Comparison of ENCODE assay signal across 9 cellular contexts in the genomic region with DNA sequence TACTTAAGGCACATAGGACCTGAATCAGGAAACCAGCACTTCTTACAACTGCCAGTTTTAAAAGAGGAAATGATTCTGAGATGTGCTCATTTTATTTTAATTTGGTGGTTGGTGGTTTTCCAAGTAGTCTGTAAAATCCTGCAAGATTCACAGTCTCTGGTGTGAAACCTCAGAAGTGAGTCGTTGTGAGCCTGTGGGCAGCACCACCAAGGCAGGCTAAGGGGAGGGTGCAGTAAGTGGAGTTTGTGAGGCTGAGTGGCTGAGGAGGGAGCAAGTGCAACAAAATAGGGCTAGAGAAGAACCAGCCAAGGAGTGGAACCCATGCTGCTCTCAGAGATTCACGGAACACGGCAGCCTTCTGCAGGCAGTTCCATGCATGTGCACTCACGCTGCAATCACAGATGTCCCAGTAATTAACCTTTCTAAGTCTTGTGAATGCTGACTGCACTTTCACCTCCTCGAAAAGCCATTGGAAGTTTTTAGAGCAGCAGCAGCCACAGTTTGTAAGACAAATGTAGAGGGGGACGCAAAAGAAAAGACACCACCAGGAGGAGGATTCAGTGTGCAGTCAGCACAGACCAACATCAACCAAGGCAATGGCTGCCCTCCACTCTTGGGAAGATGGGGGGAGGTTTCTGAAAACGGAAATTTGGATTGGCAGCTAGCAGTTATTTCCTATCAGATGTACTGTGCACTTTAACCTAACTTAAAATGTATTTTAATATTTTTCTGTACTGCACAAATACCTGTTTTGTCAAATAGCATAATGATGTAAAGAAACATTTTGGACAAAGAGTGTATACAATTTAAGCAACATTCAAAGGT. TPM values are rescaled to one million over a fixed set of nuclear protein-coding genes. Genes with fewer than 3 reads are reported as not detected.
DNase-seq lines count a peak whose midpoint lies in the region; ATAC-seq and TF ChIP-seq lines count a peak whose summit lies in the region.
"Had no signal": no experiment of that assay in that cellular context is flagged by ENCODE, and none has a peak within 500 bp of the region (broad histone marks: within the 10 kb centered on the region; RNA-seq: fewer than 3 reads in every experiment).

No MANE protein-coding gene starts in this region.

- no peaks in the 10 kb centered on the region for H3K9me3 Mint-ChIP-seq in activated CD4-positive, alpha-beta T cell treated with anti-CD3 and anti-CD28 coated beads for 36 hours (ENCODE audit: low read depth)
- H3K9me3 Mint-ChIP-seq in type B pancreatic cell, result no peaks in the 10 kb centered on the region

- peaks cover 13% of the 10 kb centered on the region for H3K36me3 Mint-ChIP-seq in activated CD4-positive, alpha-beta T cell treated with anti-CD3 and anti-CD28 coated beads for 36 hours (ENCODE audit: low read depth)
- H3K36me3 Mint-ChIP-seq in type B pancreatic cell, result peaks cover 17% of the 10 kb centered on the region

- H3K4me3 ChIP-seq in BLaER1 (no peak overlapping the region), fibroblast of mammary gland (ENCODE audit: control insufficient read depth, low read depth, low read length) (no peak overlapping the region), ascending aorta (no peak overlapping the region)

- no peaks in the 10 kb centered on the region for H3K27me3 ChIP-seq in BLaER1
- H3K27me3 ChIP-seq in ascending aorta, result no peaks in the 10 kb centered on the region

- H4K20me1 ChIP-seq in BLaER1, result no peaks in the 10 kb centered on the region

- H3K9ac ChIP-seq in BLaER1, result peak overlapping the region; percentile 6; the same call in 1 of the 2 replicates

- CTCF ChIA-PET in activated CD4-positive, alpha-beta T cell treated with anti-CD3 and anti-CD28 coated beads for 36 hours (lab: Charles Lee), result interaction anchor here (0.6 to 1.1 kb wide), 10 partner anchors 13 to 1993 kb away, joined by 3 to 4 read pairs (median 3); no protein-coding TSS in a partner anchor

- H3K4me2 ChIP-seq in BLaER1, result peak overlapping the region; percentile 76

- peak overlapping the region; percentile 63 for H3K27ac ChIP-seq in BLaER1
- H3K27ac ChIP-seq in ascending aorta, result no peak overlapping the region
- H3K27ac ChIP-seq: epithelial cell of prostate had no signal

- peak overlapping the region; percentile 20 for H3K4me3 Mint-ChIP-seq in activated CD4-positive, alpha-beta T cell treated with anti-CD3 and anti-CD28 coated beads for 36 hours
- H3K4me3 Mint-ChIP-seq in type B pancreatic cell, result no peak overlapping the region

- ATAC-seq in GM19438 (IDR thresholded peaks at IDR 0.05; ENCODE audit: low read depth, unreplicated experiment), result peak; percentile 69
- peak; percentile 60 for ATAC-seq in HG03520 (IDR thresholded peaks at IDR 0.05; ENCODE audit: unreplicated experiment)
- peak; percentile 97 for ATAC-seq in activated CD4-positive, alpha-beta T cell treated with anti-CD3 and anti-CD28 coated beads for 36 hours

- POLR2A ChIA-PET in activated CD4-positive, alpha-beta T cell treated with anti-CD3 and anti-CD28 coated beads for 36 hours (lab: Charles Lee), result no interaction called here

- peak overlapping the region; percentile 62 for H3K27ac Mint-ChIP-seq in activated CD4-positive, alpha-beta T cell treated with anti-CD3 and anti-CD28 coated beads for 36 hours
- no peak overlapping the region for H3K27ac Mint-ChIP-seq in type B pancreatic cell

- no peak for TF ChIP-seq CTCF in fibroblast of mammary gland (conservative IDR thresholded peaks at IDR 0.05; ENCODE audit: control insufficient read depth, insufficient read depth, low read depth, low read length)
- TF ChIP-seq CTCF in ascending aorta (IDR thresholded peaks at IDR 0.05), result no peak
- no peak for TF ChIP-seq CTCF in type B pancreatic cell (conservative IDR thresholded peaks at IDR 0.05)

- DNase-seq in activated CD4-positive, alpha-beta T cell treated with anti-CD3 and anti-CD28 coated beads for 36 hours, result peak; percentile 75
- DNase-seq in fibroblast of mammary gland (ENCODE audit: low read depth) (peak; percentile 13), ascending aorta (ENCODE audit: low spot score in 2 of 2) (no peak), type B pancreatic cell (ENCODE audit: extremely low spot score, unreplicated experiment) (no peak)
- peak; percentile 51 for DNase-seq in stimulated activated CD8-positive, alpha-beta memory T cell treated with anti-CD3 and anti-CD28 coated beads, Interleukin-4, amount 100 ng/mL, for 24 hours (ENCODE audit: low read depth)

- H3K27me3 Mint-ChIP-seq in activated CD4-positive, alpha-beta T cell treated with anti-CD3 and anti-CD28 coated beads for 36 hours, result no peaks in the 10 kb centered on the region
- H3K27me3 Mint-ChIP-seq in type B pancreatic cell, result no peaks in the 10 kb centered on the region

- intact Hi-C loops in activated CD4-positive, alpha-beta T cell treated with anti-CD3 and anti-CD28 coated beads for 36 hours (cut with DNase I, micrococcal nuclease), result no loop called here
- intact Hi-C loops in ascending aorta (cut with DNase I), result no loop called here

- peaks cover 42% of the 10 kb centered on the region for H3K36me3 ChIP-seq in BLaER1
- H3K36me3 ChIP-seq in ascending aorta, result peaks cover 6 to 22% of the 10 kb centered on the region in 2 donors

- peaks cover 23% of the 10 kb centered on the region for H3K9me3 ChIP-seq in BLaER1
- no peaks in the 10 kb centered on the region for H3K9me3 ChIP-seq in ascending aorta

- peaks cover 57% of the 10 kb centered on the region for H3K4me1 ChIP-seq in BLaER1
- H3K4me1 ChIP-seq in ascending aorta, result peaks cover 0 to 4% of the 10 kb centered on the region in 2 donors

- H3K4me1 Mint-ChIP-seq in activated CD4-positive, alpha-beta T cell treated with anti-CD3 and anti-CD28 coated beads for 36 hours, result peaks cover 22% of the 10 kb centered on the region
- no peaks in the 10 kb centered on the region for H3K4me1 Mint-ChIP-seq in type B pancreatic cell (ENCODE audit: unreplicated experiment)

RNA-seq across cellular contexts. Expression of a gene that starts 44.9 kb away (rescaled TPM):
- 100 to 1,000 TPM; 150 to 162 TPM for total RNA-seq in activated CD4-positive, alpha-beta T cell treated with anti-CD3 and anti-CD28 coated beads for 36 hours
- 58.0 TPM for total RNA-seq in ascending aorta
- 62.3 and 114 TPM in 2 replicates for total RNA-seq in type B pancreatic cell (ENCODE audit: low replicate concordance)

Comparison
In these comparisons a context has a peak if more than half of its experiments do, and no peak if none do; other contexts are left out.
1. DNase-seq: peak in activated CD4-positive, alpha-beta T cell treated with anti-CD3 and anti-CD28 coated beads for 36 hours (single experiment), fibroblast of mammary gland (single experiment) and stimulated activated CD8-positive, alpha-beta memory T cell treated with anti-CD3 and anti-CD28 coated beads, Interleukin-4, amount 100 ng/mL, for 24 hours (single experiment); none in ascending aorta (0 of 2) and type B pancreatic cell (single experiment).
2. Peak in every context shown above with its lines, with median percentiles within 50 percentile points of each other: ATAC-seq.